In genomic region chr4:176841730-176842129, GRCh38 we compare ENCODE assay signal across 20 cellular contexts. TPM values are rescaled to one million over a fixed set of nuclear protein-coding genes. Genes with fewer than 3 reads are reported as not detected.
DNase-seq lines count a peak whose midpoint lies in the region; ATAC-seq and TF ChIP-seq lines count a peak whose summit lies in the region.
"Had no signal": no experiment of that assay in that cellular context is flagged by ENCODE, and none has a peak within 500 bp of the region (broad histone marks: within the 10 kb centered on the region; RNA-seq: fewer than 3 reads in every experiment).

No MANE protein-coding gene starts in this region.

- POLR2A ChIA-PET in PC-9 (lab: Charles Lee; ENCODE audit: unreplicated experiment): no interaction called here

- no peak overlapping the region for H2AK5ac ChIP-seq in mesenchymal stem cell (ENCODE audit: low read length, severe bottlenecking)

- H3K27me3 ChIP-seq in PC-9 (ENCODE audit: insufficient read depth, low read depth): no peaks in the 10 kb centered on the region
- no peaks in the 10 kb centered on the region for H3K27me3 ChIP-seq in mesenchymal stem cell (ENCODE audit: control insufficient read depth in 1 of 2, insufficient read depth in 1 of 2, low read length in 2 of 2)
- H3K27me3 ChIP-seq in upper lobe of left lung: no peaks in the 10 kb centered on the region
- H3K27me3 ChIP-seq: BLaER1, ovary had no signal

- H3K79me2 ChIP-seq in PC-9 (ENCODE audit: low read depth): no peaks in the 10 kb centered on the region

- no peak overlapping the region for H3K23ac ChIP-seq in mesenchymal stem cell (ENCODE audit: low read length in 2 of 2)

- no peaks in the 10 kb centered on the region for H3K79me1 ChIP-seq in mesenchymal stem cell (replicated peaks; ENCODE audit: low read length, poor library complexity, severe bottlenecking)

- H3K18ac ChIP-seq in mesenchymal stem cell (ENCODE audit: low read depth in 1 of 2, low read length in 2 of 2): no peak overlapping the region

- TF ChIP-seq POLR2A in upper lobe of left lung (IDR thresholded peaks at IDR 0.05): no peak

- H3K9me3 ChIP-seq in PC-9 (ENCODE audit: insufficient read depth, low read depth) (no peaks in the 10 kb centered on the region), mesenchymal stem cell (ENCODE audit: control insufficient read depth, low read length) (no peaks in the 10 kb centered on the region), upper lobe of left lung (no peaks in the 10 kb centered on the region)
- H3K9me3 ChIP-seq: ovary had no signal

- H3K4me2 ChIP-seq in PC-9 (no peak overlapping the region), mesenchymal stem cell (ENCODE audit: low read length, poor library complexity, severe bottlenecking) (no peak overlapping the region)

- CTCF ChIA-PET in PC-9 (lab: Charles Lee): no interaction called here

- H3K36me3 ChIP-seq in PC-9 (ENCODE audit: low read depth): no peaks in the 10 kb centered on the region
- H3K36me3 ChIP-seq in mesenchymal stem cell (ENCODE audit: control insufficient read depth in 1 of 2, insufficient read depth in 2 of 2, low read depth in 1 of 2, low read length in 2 of 2): no peaks in the 10 kb centered on the region
- no peaks in the 10 kb centered on the region for H3K36me3 ChIP-seq in upper lobe of left lung
- H3K36me3 ChIP-seq: BLaER1, ovary had no signal

- TF ChIP-seq CTCF in PC-9 (conservative IDR thresholded peaks at IDR 0.05) (no peak), choroid plexus epithelial cell (conservative IDR thresholded peaks at IDR 0.05; ENCODE audit: low read depth, low read length) (no peak), upper lobe of left lung (IDR thresholded peaks at IDR 0.05) (no peak)

- no TSS peak for BruUV-seq in PC-9 (replicated peaks; lab: Mats Ljungman, UMichigan)

- H3K9ac ChIP-seq in mesenchymal stem cell (ENCODE audit: low read length): no peak overlapping the region
- H3K9ac ChIP-seq: BLaER1 had no signal

- DNase-seq in EH (ENCODE audit: low read depth) (peak; percentile 91), PC-9 (peak in 1 of 2 experiments; percentile 70), choroid plexus epithelial cell (ENCODE audit: low read depth) (peak; percentile 62), mesenchymal stem cell (peak; percentile 53), AG08396 (ENCODE audit: low spot score) (no peak), upper lobe of left lung (no peak), NCI-H526 treated with DMSO at 0.1 percent for 48 hours (lab: John Stamatoyannopoulos, UW) (no peak)
- DNase-seq: activated effector memory CD4-positive, alpha-beta T cell treated with Interleukin-2 at 50 U/mL for 16 hours; aorta; Kasumi-1; kidney; NCI-H1694 treated with DMSO at 0.1 percent for 48 hours; NCI-H446 treated with DMSO at 0.1 percent for 48 hours; ovary; stimulated activated naive CD4-positive, alpha-beta T cell treated with Interleukin-2 at 50 U/mL for 16 hours had no signal

- no peak overlapping the region for H4K8ac ChIP-seq in mesenchymal stem cell (ENCODE audit: low read length)

- peaks cover 5% of the 10 kb centered on the region; the same call in 1 of the 2 replicates for H3K4me1 ChIP-seq in PC-9 (replicated peaks; ENCODE audit: insufficient read depth)
- H3K4me1 ChIP-seq in mesenchymal stem cell (ENCODE audit: control insufficient read depth, insufficient read depth, low read depth, low read length): peaks cover 9% of the 10 kb centered on the region
- no peaks in the 10 kb centered on the region for H3K4me1 ChIP-seq in upper lobe of left lung

- WGBS in mesenchymal stem cell: 40% methylated on average over 1 of the region's 1 CpG
- WGBS in upper lobe of left lung, 2 donors: 60 to 71% methylated on average over 1 of the region's 1 CpG

- H3K14ac ChIP-seq in mesenchymal stem cell (ENCODE audit: low read length in 2 of 2): no peak overlapping the region

- TF ChIP-seq EP300 in upper lobe of left lung (IDR thresholded peaks at IDR 0.05): no peak

- H2AFZ ChIP-seq in PC-9: no peak overlapping the region
- no peak overlapping the region for H2AFZ ChIP-seq in mesenchymal stem cell (ENCODE audit: low read depth, low read length)

- no peak overlapping the region for H2BK120ac ChIP-seq in mesenchymal stem cell (ENCODE audit: low read depth, low read length)

- no peaks in the 10 kb centered on the region for H4K20me1 ChIP-seq in PC-9 (ENCODE audit: insufficient read depth)
- H4K20me1 ChIP-seq: BLaER1 had no signal

- H3K27ac ChIP-seq in PC-9 (peak overlapping the region; percentile 15), mesenchymal stem cell (ENCODE audit: low read length, poor library complexity, severe bottlenecking) (no peak overlapping the region), upper lobe of left lung (no peak overlapping the region)
- H3K27ac ChIP-seq: BLaER1, ovary had no signal

- H3F3A ChIP-seq in PC-9 (ENCODE audit: insufficient read depth, low read depth): no peaks in the 10 kb centered on the region

- no peak overlapping the region for H3K4me3 ChIP-seq in PC-9
- no peak overlapping the region for H3K4me3 ChIP-seq in choroid plexus epithelial cell (ENCODE audit: low read depth, low read length)
- H3K4me3 ChIP-seq in mesenchymal stem cell (ENCODE audit: insufficient read depth in 1 of 2, low read depth in 1 of 2, low read length in 2 of 2): no peak overlapping the region
- no peak overlapping the region for H3K4me3 ChIP-seq in upper lobe of left lung
- H3K4me3 ChIP-seq: BLaER1, ovary had no signal

- H2BK12ac ChIP-seq in mesenchymal stem cell (ENCODE audit: low read length in 2 of 2): no peak overlapping the region

- intact Hi-C loops in PC-9 (cut with micrococcal nuclease; ENCODE audit: unreplicated experiment): no loop called here

- H2BK5ac ChIP-seq in mesenchymal stem cell (ENCODE audit: low read depth, low read length, poor library complexity, severe bottlenecking): no peak overlapping the region

- ATAC-seq in upper lobe of left lung (ENCODE audit: low FRiP score in 2 of 2) (no peak), HG03039 (IDR thresholded peaks at IDR 0.05; ENCODE audit: unreplicated experiment) (no peak)
- ATAC-seq: WTC11 had no signal

- no peaks in the 10 kb centered on the region for H3K9me2 ChIP-seq in PC-9 (ENCODE audit: insufficient read depth)

- H4K91ac ChIP-seq in mesenchymal stem cell (ENCODE audit: low read length): no peak overlapping the region

- H2BK15ac ChIP-seq in mesenchymal stem cell (ENCODE audit: low read depth, poor library complexity, severe bottlenecking): no peak overlapping the region

- no peak overlapping the region for H3K4ac ChIP-seq in mesenchymal stem cell (ENCODE audit: low read depth in 1 of 2, low read length in 2 of 2)

RNA-seq across cellular contexts. Expression of gene VEGFC, which starts 49.0 kb away (rescaled TPM):
- total RNA-seq in PC-9 (2021) (8.7 and 8.8 TPM in 2 replicates), upper lobe of left lung (10 to 100 TPM in 2 of 6 donors, 1 to 10 TPM in 4; 5.1 to 13.7 (median 7.5) TPM)
- polyA plus RNA-seq in mesenchymal stem cell (2013, experiment 1 of 2): 18.0 TPM
- 17.4 TPM for polyA plus RNA-seq in mesenchymal stem cell (2013, experiment 2 of 2)
- total RNA-seq: activated CD8-positive, alpha-beta memory T cell treated with anti-CD3 and anti-CD28 coated beads for 36 hours; OCI-LY7 had no signal

Comparison
In these comparisons a context has a peak if more than half of its experiments do, and no peak if none do; other contexts are left out.
1. DNase-seq: peak in EH (single experiment), choroid plexus epithelial cell (single experiment) and mesenchymal stem cell (single experiment); none in AG08396 (single experiment), upper lobe of left lung (0 of 2) and NCI-H526 treated with DMSO at 0.1 percent for 48 hours (single experiment).